In the genomic region with DNA sequence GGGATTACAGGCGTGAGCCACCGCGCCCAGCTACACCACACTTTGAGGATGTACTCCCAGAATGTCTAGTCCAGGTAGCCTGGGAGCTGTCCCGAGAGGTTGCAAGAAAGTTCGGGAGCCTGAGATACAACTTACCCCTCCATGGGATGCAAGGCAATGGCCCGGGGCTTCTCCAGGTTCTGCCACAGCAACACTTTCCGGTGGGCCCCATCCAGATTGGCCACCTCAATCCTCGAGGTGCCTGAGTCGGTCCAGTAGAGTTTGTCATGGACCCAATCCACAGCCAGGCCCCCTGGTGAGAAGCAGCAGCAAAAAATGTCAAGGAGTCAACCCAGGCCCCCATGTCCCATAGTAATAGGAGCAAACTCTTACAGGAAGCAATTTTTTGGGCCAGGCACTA, we compare ENCODE assay signal across 5 cellular contexts.
"Had no signal": no experiment of that assay in that cellular context is flagged by ENCODE, and none has a peak within 500 bp of the region (broad histone marks: within the 10 kb centered on the region; RNA-seq: fewer than 3 reads in every experiment).

No MANE protein-coding gene starts in this region.

- H3K9me3 Mint-ChIP-seq: IgD-negative memory B cell had no signal

- H3K36me3 Mint-ChIP-seq: IgD-negative memory B cell had no signal

- H3K4me3 Mint-ChIP-seq: IgD-negative memory B cell had no signal

- H3K4me1 Mint-ChIP-seq: IgD-negative memory B cell had no signal

- DNase-seq: IMR-90, KBM-7, KG1 had no signal

- H3K4me3 ChIP-seq: K562 had no signal
